ENCODE assay signal across 6 cellular contexts in the genomic region with DNA sequence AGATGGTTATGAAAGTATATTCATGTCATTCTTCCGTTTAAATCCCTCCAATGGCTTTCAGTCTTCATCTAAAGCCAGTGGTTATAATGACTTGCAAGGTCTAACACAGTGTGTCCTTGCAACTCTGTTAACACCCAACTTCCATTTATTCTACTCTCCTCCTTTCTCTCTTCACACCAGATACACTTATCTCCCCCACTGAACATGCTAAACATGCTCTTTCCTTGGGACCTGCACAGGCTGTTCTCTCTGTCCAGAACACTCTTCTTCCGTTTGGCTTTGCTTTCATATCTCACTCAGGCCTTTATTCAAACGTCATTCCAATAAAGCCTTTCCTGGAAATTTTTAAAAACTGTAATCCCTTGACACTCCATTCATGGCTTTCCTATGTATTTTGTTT.
"Had no signal": no experiment of that assay in that cellular context is flagged by ENCODE, and none has a peak within 500 bp of the region (broad histone marks: within the 10 kb centered on the region; RNA-seq: fewer than 3 reads in every experiment).

No MANE protein-coding gene starts in this region.

- DNase-seq: GOT3, H7, HFFc6, IMR-90 had no signal

- H3K27ac Mint-ChIP-seq: HFFc6 had no signal

- H3K4me1 ChIP-seq: HAP-1 had no signal

- H3K36me3 ChIP-seq: HAP-1 had no signal

- H3K9me3 ChIP-seq: HAP-1 had no signal

- ATAC-seq: HCT116 had no signal

- H3K4me3 Mint-ChIP-seq: HFFc6 had no signal

- H3K4me3 ChIP-seq: HAP-1 had no signal
